14 cellular contexts compared by ENCODE assay signal in genomic region chr13:76014618-76015315, GRCh38.
DNase-seq lines count a peak whose midpoint lies in the region; TF ChIP-seq lines count a peak whose summit lies in the region.
"Had no signal": no experiment of that assay in that cellular context is flagged by ENCODE, and none has a peak within 500 bp of the region (broad histone marks: within the 10 kb centered on the region; RNA-seq: fewer than 3 reads in every experiment).

No MANE protein-coding gene starts in this region.

- no peaks in the 10 kb centered on the region for H3K9me2 ChIP-seq in PC-9 (ENCODE audit: insufficient read depth)

- 0 out of 2 replicates have a peak, but pooled peaks cover 3% of the 10 kb centered on the region for H3F3A ChIP-seq in PC-9 (ENCODE audit: insufficient read depth, low read depth)

- H4K20me1 ChIP-seq in PC-9 (ENCODE audit: insufficient read depth) (no peaks in the 10 kb centered on the region), fibroblast of lung (ENCODE audit: control insufficient read depth, extremely low read depth, insufficient read depth, low read length) (no peaks in the 10 kb centered on the region)

- H3K4me2 ChIP-seq in PC-9 (no peak overlapping the region), fibroblast of lung (ENCODE audit: extremely low read depth, insufficient read depth, low read length) (peak overlapping the region; percentile 17)

- no peak overlapping the region for H3K4me3 ChIP-seq in PC-9
- no peak overlapping the region for H3K4me3 ChIP-seq in fibroblast of lung (replicated peaks in 1 of 4; ENCODE audit: control extremely low read depth in 1 of 4, insufficient read depth in 1 of 4, low read depth in 3 of 4, low read length in 4 of 4)
- H3K4me3 ChIP-seq: HAP-1, ovary, upper lobe of left lung had no signal

- no peaks in the 10 kb centered on the region for H3K36me3 ChIP-seq in PC-9 (ENCODE audit: low read depth)
- no peaks in the 10 kb centered on the region for H3K36me3 ChIP-seq in fibroblast of lung (ENCODE audit: control insufficient read depth, insufficient read depth, low read length)
- H3K36me3 ChIP-seq: HAP-1, ovary, upper lobe of left lung had no signal

- DNase-seq in AG20443 (ENCODE audit: low spot score) = peak; percentile 8
- DNase-seq in PC-9 = no peak
- DNase-seq in fibroblast of lung (ENCODE audit: low read depth in 2 of 2) = peak; percentile 34 to 74
- peak; percentile 82 for DNase-seq in myocyte (ENCODE audit: low read depth)
- no peak for DNase-seq in NCI-H82 treated with DMSO at 0.1 percent for 48 hours (lab: John Stamatoyannopoulos, UW; ENCODE audit: unreplicated experiment)
- DNase-seq in mucosa of gallbladder (ENCODE audit: low spot score) = no peak
- DNase-seq in NCI-H748 (lab: John Stamatoyannopoulos, UW; ENCODE audit: unreplicated experiment) = no peak
- DNase-seq in NCI-H146 (lab: John Stamatoyannopoulos, UW) = no peak
- DNase-seq: activated T-cell treated with anti-CD3 and anti-CD28 coated beads, Interleukin-2, amount 50 U/mL, for 72 hours; AML-193; NCI-H1105; upper lobe of left lung had no signal

- CTCF ChIA-PET in PC-9 (lab: Charles Lee) = no interaction called here

- TF ChIP-seq CTCF in PC-9 (conservative IDR thresholded peaks at IDR 0.05) (no peak), fibroblast of lung (conservative IDR thresholded peaks at IDR 0.05 in 1 of 2, IDR thresholded peaks at IDR 0.05 in 1 of 2; ENCODE audit: low read depth in 1 of 2, low read length in 2 of 2) (no peak)

- POLR2A ChIA-PET in PC-9 (lab: Charles Lee; ENCODE audit: unreplicated experiment) = no interaction called here

- no peaks in the 10 kb centered on the region for H3K27me3 ChIP-seq in PC-9 (ENCODE audit: insufficient read depth, low read depth)
- no peaks in the 10 kb centered on the region for H3K27me3 ChIP-seq in fibroblast of lung (ENCODE audit: control insufficient read depth, insufficient read depth, low read length)
- H3K27me3 ChIP-seq: ovary, upper lobe of left lung had no signal

- intact Hi-C loops in PC-9 (cut with micrococcal nuclease; ENCODE audit: unreplicated experiment) = loop anchor here (5.0 kb wide), 1 partner anchor 327 kb away; no protein-coding TSS in a partner anchor

- no peak overlapping the region for H3K9ac ChIP-seq in fibroblast of lung (ENCODE audit: insufficient read depth, low read length)

- BruUV-seq in PC-9 (replicated peaks; lab: Mats Ljungman, UMichigan) = no TSS peak

- H2AFZ ChIP-seq in PC-9 = 0 out of 2 replicates have a peak overlapping the region, but pooled peaks have one; percentile 39
- H2AFZ ChIP-seq in fibroblast of lung (ENCODE audit: low read length) = no peak overlapping the region

- H3K79me2 ChIP-seq in PC-9 (ENCODE audit: low read depth) (no peaks in the 10 kb centered on the region), fibroblast of lung (ENCODE audit: control insufficient read depth, insufficient read depth, low read length) (no peaks in the 10 kb centered on the region)

- H3K27ac ChIP-seq in PC-9 = no peak overlapping the region
- no peak overlapping the region for H3K27ac ChIP-seq in fibroblast of lung (ENCODE audit: insufficient read depth, low read length)
- H3K27ac ChIP-seq: ovary had no signal

- H3K9me3 ChIP-seq in PC-9 (ENCODE audit: insufficient read depth, low read depth) (no peaks in the 10 kb centered on the region), fibroblast of lung (ENCODE audit: control insufficient read depth, insufficient read depth, low read depth, low read length) (no peaks in the 10 kb centered on the region)
- H3K9me3 ChIP-seq: HAP-1, ovary, upper lobe of left lung had no signal

- H3K4me1 ChIP-seq in PC-9 (replicated peaks; ENCODE audit: insufficient read depth) (peaks cover 5% of the 10 kb centered on the region), fibroblast of lung (ENCODE audit: control insufficient read depth, extremely low read depth, insufficient read depth, low read length) (no peaks in the 10 kb centered on the region)
- H3K4me1 ChIP-seq: HAP-1 had no signal

Comparison
In these comparisons a context has a peak if more than half of its experiments do, and no peak if none do; other contexts are left out.
1. DNase-seq: peak in AG20443 (single experiment), fibroblast of lung (2 of 2) and myocyte (single experiment); none in PC-9 (0 of 2), NCI-H82 treated with DMSO at 0.1 percent for 48 hours (single experiment), mucosa of gallbladder (single experiment), NCI-H748 (single experiment) and NCI-H146 (single experiment).